In the genomic region with DNA sequence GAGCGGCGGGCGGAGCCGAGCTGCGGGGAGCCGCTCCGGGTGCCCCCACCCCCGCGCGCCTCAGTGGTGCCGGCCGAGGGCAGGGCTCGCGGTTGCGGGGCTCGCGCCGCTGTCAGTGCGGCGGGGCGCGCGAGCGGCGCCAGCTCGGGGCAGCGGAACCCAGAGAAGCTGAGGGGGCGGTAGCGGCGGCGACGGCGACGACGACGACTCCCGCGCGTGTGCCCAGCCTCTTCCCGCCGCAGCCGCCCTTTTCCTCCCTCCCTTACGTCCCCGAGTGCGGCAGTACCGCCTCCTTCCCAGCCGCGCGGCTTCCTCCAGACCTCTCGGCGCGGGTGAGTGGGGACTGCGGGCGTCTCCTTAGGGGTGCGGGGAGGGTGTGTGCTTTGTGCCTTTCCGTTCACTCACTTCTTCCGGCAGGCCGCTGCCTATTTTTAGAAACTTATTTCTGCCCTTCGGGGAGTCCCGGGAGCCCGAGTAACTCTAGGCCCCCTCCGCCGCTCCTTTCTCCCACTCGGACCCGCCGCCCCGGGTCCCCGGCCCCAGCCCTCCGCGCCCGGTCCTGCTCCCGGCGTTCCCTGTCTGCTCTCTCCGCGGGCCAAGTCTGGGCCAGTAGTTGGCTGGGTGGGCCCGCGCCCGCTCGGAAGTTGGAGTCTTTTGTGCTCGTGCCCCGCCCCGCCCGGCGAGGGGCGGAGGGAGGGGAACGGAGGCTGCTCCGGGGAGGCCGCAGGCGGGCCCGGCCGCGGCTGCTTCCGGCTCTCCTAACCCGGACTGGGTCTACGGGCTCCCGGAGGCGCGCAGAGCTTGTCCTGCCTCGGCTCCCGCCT, we compare ENCODE assay signal across 8 cellular contexts. TPM values are rescaled to one million over a fixed set of nuclear protein-coding genes. Genes with fewer than 3 reads are reported as not detected.
DNase-seq lines count a peak whose midpoint lies in the region; ATAC-seq and TF ChIP-seq lines count a peak whose summit lies in the region.

A gene (plus strand): TSS at position 112 of the 824 bp plus-strand sequence. CDS start 78,164 bp downstream, outside the sequence.

- H3K4me3 Mint-ChIP-seq in activated T-helper 17 cell treated with anti-CD3 and anti-CD28 coated beads, Interleukin-2, amount 50 U/mL, for 72 hours: peak within 1 kb of the TSS; percentile 97
- H3K4me3 Mint-ChIP-seq in nephron progenitor cell: peak within 1 kb of the TSS; percentile 98
- peak within 1 kb of the TSS; percentile 83 to 95 for H3K4me3 Mint-ChIP-seq in stimulated activated naive CD8-positive, alpha-beta T cell treated with anti-CD3 and anti-CD28 coated beads, Interleukin-15, amount 100 ng/mL, for 72 hours

- H3K27ac Mint-ChIP-seq in activated T-helper 17 cell treated with anti-CD3 and anti-CD28 coated beads, Interleukin-2, amount 50 U/mL, for 72 hours: peak within 1 kb of the TSS; percentile 95
- peak within 1 kb of the TSS; percentile 99 for H3K27ac Mint-ChIP-seq in nephron progenitor cell
- H3K27ac Mint-ChIP-seq in stimulated activated naive CD8-positive, alpha-beta T cell treated with anti-CD3 and anti-CD28 coated beads, Interleukin-15, amount 100 ng/mL, for 72 hours: peak within 1 kb of the TSS; percentile 99 to 100

- no peaks in the 10 kb centered on the region for H3K9me3 Mint-ChIP-seq in activated T-helper 17 cell treated with anti-CD3 and anti-CD28 coated beads, Interleukin-2, amount 50 U/mL, for 72 hours
- no peaks in the 10 kb centered on the region for H3K9me3 Mint-ChIP-seq in nephron progenitor cell
- H3K9me3 Mint-ChIP-seq in stimulated activated naive CD8-positive, alpha-beta T cell treated with anti-CD3 and anti-CD28 coated beads, Interleukin-15, amount 100 ng/mL, for 72 hours: no peaks in the 10 kb centered on the region

- TF ChIP-seq CTCF in fibroblast of pulmonary artery (IDR thresholded peaks at IDR 0.05; ENCODE audit: low read length, missing control alignments): no peak
- no peak for TF ChIP-seq CTCF in nephron progenitor cell (IDR thresholded peaks at IDR 0.05)

- DNase-seq in DMS53 treated with DMSO at 0.1 percent for 48 hours (lab: John Stamatoyannopoulos, UW; ENCODE audit: unreplicated experiment): peak; percentile 70
- DNase-seq in Jurkat, Clone E6-1 (ENCODE audit: low read depth, low spot score): peak; percentile 64
- DNase-seq in RPMI7951 (ENCODE audit: low read depth): peak; percentile 89
- DNase-seq in fibroblast of pulmonary artery (ENCODE audit: low read depth): peak; percentile 76
- DNase-seq in nephron progenitor cell: peak; percentile 82
- DNase-seq in stimulated activated naive CD8-positive, alpha-beta T cell treated with anti-CD3 and anti-CD28 coated beads, Interleukin-15, amount 100 ng/mL, for 72 hours: peak; percentile 81 to 84

- peak within 1 kb of the TSS; percentile 83 for H3K4me3 ChIP-seq in Jurkat, Clone E6-1 (ENCODE audit: low read length)
- peak within 1 kb of the TSS; percentile 80 for H3K4me3 ChIP-seq in fibroblast of pulmonary artery (replicated peaks; ENCODE audit: low read depth, low read length)

- H3K4me1 Mint-ChIP-seq in activated T-helper 17 cell treated with anti-CD3 and anti-CD28 coated beads, Interleukin-2, amount 50 U/mL, for 72 hours: peaks cover 51% of the 10 kb centered on the region
- H3K4me1 Mint-ChIP-seq in nephron progenitor cell: peaks cover 59% of the 10 kb centered on the region
- H3K4me1 Mint-ChIP-seq in stimulated activated naive CD8-positive, alpha-beta T cell treated with anti-CD3 and anti-CD28 coated beads, Interleukin-15, amount 100 ng/mL, for 72 hours: peaks cover 69% of the 10 kb centered on the region

- peaks cover 28% of the 10 kb centered on the region for H3K36me3 Mint-ChIP-seq in activated T-helper 17 cell treated with anti-CD3 and anti-CD28 coated beads, Interleukin-2, amount 50 U/mL, for 72 hours (ENCODE audit: low read depth)
- peaks cover 13% of the 10 kb centered on the region for H3K36me3 Mint-ChIP-seq in nephron progenitor cell (ENCODE audit: low read depth)

- peak; percentile 44 for ATAC-seq in GM21619 (IDR thresholded peaks at IDR 0.05; ENCODE audit: unreplicated experiment)
- peak; percentile 59 for ATAC-seq in activated T-helper 17 cell treated with anti-CD3 and anti-CD28 coated beads, Interleukin-2, amount 50 U/mL, for 72 hours (replicated peaks)
- peak; percentile 76 for ATAC-seq in stimulated activated naive CD8-positive, alpha-beta T cell treated with anti-CD3 and anti-CD28 coated beads, Interleukin-15, amount 100 ng/mL, for 72 hours

- H3K27me3 Mint-ChIP-seq in activated T-helper 17 cell treated with anti-CD3 and anti-CD28 coated beads, Interleukin-2, amount 50 U/mL, for 72 hours: no peaks in the 10 kb centered on the region
- H3K27me3 Mint-ChIP-seq in nephron progenitor cell (ENCODE audit: low read depth, poor library complexity): no peaks in the 10 kb centered on the region
- no peaks in the 10 kb centered on the region for H3K27me3 Mint-ChIP-seq in stimulated activated naive CD8-positive, alpha-beta T cell treated with anti-CD3 and anti-CD28 coated beads, Interleukin-15, amount 100 ng/mL, for 72 hours

RNA-seq across cellular contexts. Expression of the gene that starts here (rescaled TPM):
- polyA plus RNA-seq in Jurkat, Clone E6-1 (2012; ENCODE audit: insufficient read depth, insufficient read length): 249 TPM
- 144 and 153 TPM in 2 replicates for total RNA-seq in RPMI7951 (2014; rRNA removed; shearing (Covaris generic))
- 100 to 1,000 TPM; 112 to 142 TPM for total RNA-seq in activated T-helper 17 cell treated with anti-CD3 and anti-CD28 coated beads, Interleukin-2, amount 50 U/mL, for 72 hours

Comparison
In these comparisons a context has a peak if more than half of its experiments do, and no peak if none do; other contexts are left out.
1. Peak in every context shown above with its lines: DNase-seq, ATAC-seq and H3K4me3 ChIP-seq.